ENCODE assay signal across 18 cellular contexts in genomic region chr12:76554411-76555225, GRCh38. TPM values are rescaled to one million over a fixed set of nuclear protein-coding genes. Genes with fewer than 3 reads are reported as not detected.
A peak's percentile ranks its signal among the peaks of the same experiment; 100 is the strongest.
DNase-seq lines count a peak whose midpoint lies in the region; ATAC-seq and TF ChIP-seq lines count a peak whose summit lies in the region.
"Had no signal": no experiment of that assay in that cellular context is flagged by ENCODE, and none has a peak within 500 bp of the region (broad histone marks: within the 10 kb centered on the region; RNA-seq: fewer than 3 reads in every experiment).

No MANE protein-coding gene starts in this region.

- H3K79me2 ChIP-seq in Karpas-422 (ENCODE audit: low read length) (peaks cover 99% of the 10 kb centered on the region), SU-DHL-6 (ENCODE audit: insufficient read depth, low read length) (peaks cover 89% of the 10 kb centered on the region), MM.1S (ENCODE audit: low read length) (peaks cover 90% of the 10 kb centered on the region)

- no peak for ATAC-seq in CD4-positive, alpha-beta T cell (ENCODE audit: poor library complexity)
- ATAC-seq in memory B cell (ENCODE audit: low read depth): peak; percentile 29
- ATAC-seq: activated CD4-positive, alpha-beta T cell treated with anti-CD3 and anti-CD28 coated beads for 36 hours; left lobe of liver; right lobe of liver had no signal

- H3K9ac ChIP-seq in Karpas-422 (ENCODE audit: low read length) (peak overlapping the region; percentile 35), SU-DHL-6 (ENCODE audit: low read length) (peak overlapping the region; percentile 10; the same call in 1 of the 2 replicates), MM.1S (ENCODE audit: low read length) (no peak overlapping the region)

- intact Hi-C loops in CD4-positive, alpha-beta T cell (cut with DNase I, micrococcal nuclease): loop anchor here (1.0 to 5.0 kb wide), 6 partner anchors 9 to 208 kb away; partner anchors contain the start of genes BBS10 (in 1 of the 2) and ZDHHC17 (in 1 of the 2)

- H3K36me3 Mint-ChIP-seq in CD4-positive, alpha-beta T cell (ENCODE audit: low read depth): peaks cover 49% of the 10 kb centered on the region
- H3K36me3 Mint-ChIP-seq in memory B cell: peaks cover 5% of the 10 kb centered on the region

- H3F3A ChIP-seq in SU-DHL-6 (ENCODE audit: insufficient read depth): peaks cover 16% of the 10 kb centered on the region; the same call in 1 of the 2 replicates
- peaks cover 12% of the 10 kb centered on the region for H3F3A ChIP-seq in MM.1S (ENCODE audit: insufficient read depth, low read length)

- H3K36me3 ChIP-seq in Karpas-422 (ENCODE audit: insufficient read depth, low read length): no peaks in the 10 kb centered on the region
- H3K36me3 ChIP-seq in SU-DHL-6 (ENCODE audit: low read length): no peaks in the 10 kb centered on the region
- no peaks in the 10 kb centered on the region for H3K36me3 ChIP-seq in MM.1S (replicated peaks; ENCODE audit: insufficient read depth, low read length)
- H3K36me3 ChIP-seq: esophagus muscularis mucosa, right lobe of liver, tibial nerve had no signal

- H3K4me3 ChIP-seq in Karpas-422 (ENCODE audit: low read length) (peak overlapping the region; percentile 14; the same call in 1 of the 2 replicates), SU-DHL-6 (ENCODE audit: insufficient read depth, low read length, poor library complexity, severe bottlenecking) (no peak overlapping the region), MM.1S (ENCODE audit: low read length) (no peak overlapping the region)
- H3K4me3 ChIP-seq: esophagus muscularis mucosa, right lobe of liver, tibial nerve had no signal

- H3K27me3 ChIP-seq in CD4-positive, alpha-beta T cell (ENCODE audit: control insufficient read depth, insufficient read depth, low read length): no peaks in the 10 kb centered on the region
- H3K27me3 ChIP-seq in Karpas-422 (ENCODE audit: low read length) (no peaks in the 10 kb centered on the region), SU-DHL-6 (ENCODE audit: low read length) (no peaks in the 10 kb centered on the region), MM.1S (replicated peaks; ENCODE audit: insufficient read depth, low read length) (no peaks in the 10 kb centered on the region)
- H3K27me3 ChIP-seq: esophagus muscularis mucosa, right lobe of liver, tibial nerve had no signal

- H3K9me2 ChIP-seq in Karpas-422 (replicated peaks; ENCODE audit: insufficient read depth, low read length) (no peaks in the 10 kb centered on the region), SU-DHL-6 (replicated peaks; ENCODE audit: insufficient read depth, low read length) (no peaks in the 10 kb centered on the region), MM.1S (replicated peaks; ENCODE audit: insufficient read depth, low read length) (no peaks in the 10 kb centered on the region)

- H2AFZ ChIP-seq in Karpas-422 (ENCODE audit: low read length): no peak overlapping the region
- no peak overlapping the region for H2AFZ ChIP-seq in SU-DHL-6 (ENCODE audit: low read depth, low read length, severe bottlenecking)
- no peak overlapping the region for H2AFZ ChIP-seq in MM.1S (ENCODE audit: low read length)

- peaks cover 86% of the 10 kb centered on the region for H3K4me1 ChIP-seq in Karpas-422 (ENCODE audit: low read length)
- peaks cover 3% of the 10 kb centered on the region; the same call in 1 of the 2 replicates for H3K4me1 ChIP-seq in MM.1S (ENCODE audit: low read length)

- H3K27ac ChIP-seq in CD4-positive, alpha-beta T cell (ENCODE audit: low read depth, low read length): no peak overlapping the region
- H3K27ac ChIP-seq in Karpas-422 (ENCODE audit: low read length) (peak overlapping the region; percentile 94), SU-DHL-6 (ENCODE audit: low read depth, low read length) (peak overlapping the region; percentile 51), MM.1S (ENCODE audit: low read length) (no peak overlapping the region)
- H3K27ac ChIP-seq: esophagus muscularis mucosa, right lobe of liver, tibial nerve had no signal

- no peaks in the 10 kb centered on the region for H3K27me3 Mint-ChIP-seq in CD4-positive, alpha-beta T cell
- H3K27me3 Mint-ChIP-seq in memory B cell: no peaks in the 10 kb centered on the region
- H3K27me3 Mint-ChIP-seq: activated CD4-positive, alpha-beta T cell treated with anti-CD3 and anti-CD28 coated beads for 36 hours had no signal

- peak overlapping the region; percentile 86 for H3K4me3 Mint-ChIP-seq in CD4-positive, alpha-beta T cell
- H3K4me3 Mint-ChIP-seq in memory B cell: peak overlapping the region; percentile 39
- H3K4me3 Mint-ChIP-seq: activated CD4-positive, alpha-beta T cell treated with anti-CD3 and anti-CD28 coated beads for 36 hours had no signal

- CTCF ChIA-PET in CD4-positive, alpha-beta T cell (lab: Charles Lee): interaction anchor here (1.1 kb wide), 1 partner anchor 9 kb away, joined by 5 read pairs; no protein-coding TSS in a partner anchor

- no peak for TF ChIP-seq CTCF in CD4-positive, alpha-beta T cell (IDR thresholded peaks at IDR 0.05)
- TF ChIP-seq CTCF in SU-DHL-6 (IDR thresholded peaks at IDR 0.05; ENCODE audit: insufficient read depth, low read length, poor library complexity, severe bottlenecking) (no peak), MM.1S (IDR thresholded peaks at IDR 0.05; ENCODE audit: low read length) (no peak)

- peaks cover 5% of the 10 kb centered on the region; the same call in 1 of the 2 replicates for H4K20me1 ChIP-seq in Karpas-422 (ENCODE audit: insufficient read depth, low read depth, low read length)
- H4K20me1 ChIP-seq in SU-DHL-6 (ENCODE audit: low read depth, low read length): peaks cover 4% of the 10 kb centered on the region
- no peaks in the 10 kb centered on the region; the same call in 1 of the 2 replicates for H4K20me1 ChIP-seq in MM.1S (ENCODE audit: insufficient read depth, low read length)

- POLR2A ChIA-PET in CD4-positive, alpha-beta T cell (lab: Charles Lee): interaction anchor here (0.6 to 1.5 kb wide), 5 partner anchors 14 to 209 kb away, joined by 3 to 5 read pairs (median 3); partner anchors contain the start of gene ZDHHC17

- H3K27ac Mint-ChIP-seq in CD4-positive, alpha-beta T cell: peak overlapping the region; percentile 95
- peak overlapping the region; percentile 75 for H3K27ac Mint-ChIP-seq in memory B cell
- H3K27ac Mint-ChIP-seq: activated CD4-positive, alpha-beta T cell treated with anti-CD3 and anti-CD28 coated beads for 36 hours; nephron had no signal

- no peaks in the 10 kb centered on the region for H3K9me3 Mint-ChIP-seq in CD4-positive, alpha-beta T cell
- H3K9me3 Mint-ChIP-seq in memory B cell: no peaks in the 10 kb centered on the region
- H3K9me3 Mint-ChIP-seq: nephron had no signal

- no peak for DNase-seq in CD4-positive, alpha-beta T cell
- DNase-seq in Karpas-422 (peak; percentile 91), memory B cell (ENCODE audit: low spot score in 2 of 2) (peak in 1 of 2 donors; percentile 14), MM.1S (no peak), A172 (ENCODE audit: low spot score) (no peak)
- DNase-seq in activated CD4-positive, CD25-positive, alpha-beta regulatory T cell treated with anti-CD3 and anti-CD28 coated beads, Interleukin-2, amount 50 U/mL, for 72 hours: no peak
- DNase-seq in central memory CD4-positive, alpha-beta T cell: no peak
- DNase-seq: activated CD4-positive, alpha-beta T cell treated with anti-CD3 and anti-CD28 coated beads for 36 hours; cortex of kidney; hippocampal formation; NCI-H2171; right lobe of liver; stimulated activated CD4-positive, alpha-beta T cell treated with anti-CD3 and anti-CD28 coated beads, Interleukin-4, amount 100 ng/mL, for 1 hour had no signal

- H3K4me1 Mint-ChIP-seq in CD4-positive, alpha-beta T cell (ENCODE audit: low read depth): peaks cover 80% of the 10 kb centered on the region
- H3K4me1 Mint-ChIP-seq in memory B cell: peaks cover 49% of the 10 kb centered on the region

- no peaks in the 10 kb centered on the region for H3K9me3 ChIP-seq in CD4-positive, alpha-beta T cell (ENCODE audit: control insufficient read depth, low read length)
- H3K9me3 ChIP-seq in Karpas-422 (ENCODE audit: low read length) (no peaks in the 10 kb centered on the region), SU-DHL-6 (ENCODE audit: insufficient read depth, low read length) (no peaks in the 10 kb centered on the region), MM.1S (replicated peaks; ENCODE audit: insufficient read depth, low read length) (no peaks in the 10 kb centered on the region)
- H3K9me3 ChIP-seq: esophagus muscularis mucosa, right lobe of liver, tibial nerve had no signal

- peak overlapping the region; percentile 90 for H3K4me2 ChIP-seq in Karpas-422 (ENCODE audit: low read depth, low read length, poor library complexity, severe bottlenecking)
- H3K4me2 ChIP-seq in SU-DHL-6 (ENCODE audit: low read depth, low read length, poor library complexity, severe bottlenecking): peak overlapping the region; percentile 55
- no peak overlapping the region for H3K4me2 ChIP-seq in MM.1S (ENCODE audit: low read depth, low read length)

RNA-seq across cellular contexts. Expression of gene OSBPL8, which starts 5.0 kb away (rescaled TPM):
- total RNA-seq in CD4-positive, alpha-beta T cell: 100 to 1,000 TPM; 154 to 160 TPM
- total RNA-seq in Karpas-422 (2014; rRNA removed; shearing (Covaris generic); ENCODE audit: low replicate concordance): 74.3 and 116 TPM in 2 replicates
- 45.8 and 58.1 TPM in 2 replicates for total RNA-seq in A172 (2014; rRNA removed; shearing (Covaris generic))

Comparison
In these comparisons a context has a peak if more than half of its experiments do, and no peak if none do; other contexts are left out.
1. H3K27ac ChIP-seq: peak in Karpas-422 (single experiment) and SU-DHL-6 (single experiment); none in CD4-positive, alpha-beta T cell (single experiment) and MM.1S (single experiment).